In the genomic region with DNA sequence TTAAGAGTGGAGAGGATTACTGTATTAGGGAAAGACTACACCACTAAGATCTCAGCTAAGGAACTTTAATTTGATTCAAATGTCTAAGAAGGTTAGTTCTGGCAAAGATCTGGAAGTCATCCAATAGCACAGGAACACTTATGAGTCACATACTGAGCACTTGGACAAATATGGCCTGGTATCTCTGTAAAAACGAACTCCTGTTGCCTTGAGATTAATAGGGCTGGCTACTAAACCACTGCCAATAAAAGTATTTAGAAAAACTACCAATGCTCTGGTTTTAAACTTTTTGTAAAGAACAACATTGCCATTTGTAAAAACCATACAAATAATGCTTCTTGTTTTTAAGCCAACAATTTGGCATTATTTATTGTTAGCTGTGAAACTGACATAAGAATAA, we compare ENCODE assay signal across 9 cellular contexts.
DNase-seq lines count a peak whose midpoint lies in the region; ATAC-seq and TF ChIP-seq lines count a peak whose summit lies in the region.
"Had no signal": no experiment of that assay in that cellular context is flagged by ENCODE, and none has a peak within 500 bp of the region (broad histone marks: within the 10 kb centered on the region; RNA-seq: fewer than 3 reads in every experiment).

No MANE protein-coding gene starts in this region.

- in situ Hi-C loops in HAP-1 (cut with MboI; ENCODE audit: low sequenced_read_pairs), result loop anchor here (25.0 kb wide), 1 partner anchor 122 kb away; a partner anchor contains a TSS

- H3K9me3 Mint-ChIP-seq in type B pancreatic cell, result no peaks in the 10 kb centered on the region

- H3K9ac ChIP-seq in SK-N-MC (ENCODE audit: insufficient read length), result no peak overlapping the region

- no peak overlapping the region for H3K4me3 ChIP-seq in SK-N-MC
- H3K4me3 ChIP-seq in HAP-1, result no peak overlapping the region
- H3K4me3 ChIP-seq in effector memory CD4-positive, alpha-beta T cell (ENCODE audit: insufficient read depth, low read depth, low read length, poor library complexity, severe bottlenecking), result no peak overlapping the region

- H3K4me1 Mint-ChIP-seq in type B pancreatic cell (ENCODE audit: unreplicated experiment), result peaks cover 21% of the 10 kb centered on the region

- no peak for TF ChIP-seq CTCF in type B pancreatic cell (conservative IDR thresholded peaks at IDR 0.05)

- no peaks in the 10 kb centered on the region for H3K27me3 ChIP-seq in HAP-1 (ENCODE audit: low read depth)
- no peaks in the 10 kb centered on the region for H3K27me3 ChIP-seq in effector memory CD4-positive, alpha-beta T cell (replicated peaks; ENCODE audit: control insufficient read depth, insufficient read depth, low read length, poor library complexity, severe bottlenecking)

- DNase-seq in EL, result peak; percentile 94
- peak; percentile 55 for DNase-seq in SK-N-MC (ENCODE audit: low read depth, low spot score)
- DNase-seq in fibroblast of the conjunctiva (ENCODE audit: low read depth), result peak; percentile 98
- DNase-seq in sciatic nerve (ENCODE audit: low spot score), result no peak
- no peak for DNase-seq in HAP-1 (ENCODE audit: low spot score in 2 of 2)
- DNase-seq in type B pancreatic cell (ENCODE audit: extremely low spot score, unreplicated experiment), result no peak
- no peak for DNase-seq in NCI-H1105 treated with DMSO at 0.1 percent for 48 hours (lab: John Stamatoyannopoulos, UW)
- no peak for DNase-seq in effector memory CD4-positive, alpha-beta T cell
- DNase-seq: activated CD8-positive, alpha-beta T cell treated with anti-CD3 and anti-CD28 coated beads, Interleukin-2, amount 10 ng/mL, durations not matched to agents 7 days and 5 days had no signal

- peaks cover 32% of the 10 kb centered on the region for H3K36me3 Mint-ChIP-seq in type B pancreatic cell

- H3K4me3 Mint-ChIP-seq in type B pancreatic cell, result no peak overlapping the region
- H3K4me3 Mint-ChIP-seq: activated CD8-positive, alpha-beta T cell treated with anti-CD3 and anti-CD28 coated beads, Interleukin-2, amount 10 ng/mL, durations not matched to agents 7 days and 5 days had no signal

- H3K4me1 ChIP-seq in HAP-1, result no peaks in the 10 kb centered on the region
- no peaks in the 10 kb centered on the region for H3K4me1 ChIP-seq in effector memory CD4-positive, alpha-beta T cell (ENCODE audit: control insufficient read depth, insufficient read depth, low read length, poor library complexity, severe bottlenecking)

- peak; percentile 86 for ATAC-seq in sciatic nerve
- ATAC-seq: activated CD8-positive, alpha-beta T cell treated with anti-CD3 and anti-CD28 coated beads, Interleukin-2, amount 10 ng/mL, durations not matched to agents 7 days and 5 days had no signal

- no peak overlapping the region for H3K27ac Mint-ChIP-seq in type B pancreatic cell
- H3K27ac Mint-ChIP-seq: activated CD8-positive, alpha-beta T cell treated with anti-CD3 and anti-CD28 coated beads, Interleukin-2, amount 10 ng/mL, durations not matched to agents 7 days and 5 days had no signal

- H3K27ac ChIP-seq in SK-N-MC, result peak overlapping the region; percentile 83
- H3K27ac ChIP-seq in effector memory CD4-positive, alpha-beta T cell (ENCODE audit: insufficient read depth, low read length, poor library complexity, severe bottlenecking), result no peak overlapping the region

- intact Hi-C loops in sciatic nerve (cut with DNase I), result no loop called here

- no peaks in the 10 kb centered on the region for H3K9me3 ChIP-seq in SK-N-MC (ENCODE audit: low read depth, low read length)
- H3K9me3 ChIP-seq in HAP-1, result no peaks in the 10 kb centered on the region
- H3K9me3 ChIP-seq in effector memory CD4-positive, alpha-beta T cell (ENCODE audit: control insufficient read depth, low read length), result no peaks in the 10 kb centered on the region

- no peaks in the 10 kb centered on the region for H3K27me3 Mint-ChIP-seq in type B pancreatic cell

- H3K36me3 ChIP-seq in SK-N-MC (ENCODE audit: insufficient read depth, low read length), result peaks cover 17% of the 10 kb centered on the region; the same call in 1 of the 2 replicates
- H3K36me3 ChIP-seq in HAP-1 (replicated peaks), result peaks cover 20% of the 10 kb centered on the region; the same call in 1 of the 2 replicates
- H3K36me3 ChIP-seq in effector memory CD4-positive, alpha-beta T cell (ENCODE audit: control insufficient read depth, insufficient read depth, low read length), result peaks cover 30% of the 10 kb centered on the region

Comparison
In these comparisons a context has a peak if more than half of its experiments do, and no peak if none do; other contexts are left out.
1. DNase-seq: peak in EL (single experiment), SK-N-MC (single experiment) and fibroblast of the conjunctiva (single experiment); none in sciatic nerve (single experiment), HAP-1 (0 of 2), type B pancreatic cell (single experiment), NCI-H1105 treated with DMSO at 0.1 percent for 48 hours (single experiment) and effector memory CD4-positive, alpha-beta T cell (0 of 3).